ENCODE assay signal across 8 cellular contexts in the genomic region with DNA sequence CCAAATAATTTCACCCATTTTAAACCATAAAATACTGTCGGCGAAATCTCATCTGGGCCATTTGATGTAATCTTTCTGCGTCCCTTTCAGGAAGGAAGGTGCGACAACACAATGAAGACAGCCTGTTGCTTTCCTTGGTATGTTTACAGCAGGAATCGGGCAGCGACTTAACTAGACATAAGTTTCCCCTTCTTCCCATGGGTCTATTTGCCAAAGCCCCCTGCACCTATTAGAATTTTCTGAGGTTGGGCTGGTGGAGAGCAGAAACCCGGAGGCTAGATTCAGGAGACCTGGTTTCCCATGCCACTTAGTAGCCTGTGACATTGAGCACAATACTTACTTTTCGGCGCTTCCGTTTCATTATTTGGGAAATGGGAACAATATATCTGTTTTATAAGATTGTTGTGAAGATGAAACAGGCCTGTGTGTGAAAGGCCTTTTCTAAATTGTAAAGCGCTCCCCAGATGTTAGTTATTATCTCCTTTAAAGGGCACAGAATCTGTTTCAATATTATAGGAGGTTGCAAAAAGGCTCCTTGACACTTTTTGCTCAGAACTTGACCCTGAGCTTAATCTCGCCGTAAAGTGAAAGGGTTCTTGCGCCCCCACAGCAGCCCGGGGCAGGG.
DNase-seq lines count a peak whose midpoint lies in the region; ATAC-seq lines count a peak whose summit lies in the region.

No MANE protein-coding gene starts in this region.

- no peaks in the 10 kb centered on the region for H3K27me3 ChIP-seq in NT2/D1 (ENCODE audit: insufficient read depth, insufficient read length)
- no peaks in the 10 kb centered on the region for H3K27me3 ChIP-seq in mucosa of rectum (ENCODE audit: control insufficient read depth in 2 of 2, insufficient read depth in 2 of 2, low read length in 2 of 2)

- no peak for ATAC-seq in GM18498 (IDR thresholded peaks at IDR 0.05; ENCODE audit: unreplicated experiment)
- no peak for ATAC-seq in HG03520 (IDR thresholded peaks at IDR 0.05; ENCODE audit: unreplicated experiment)

- H3K27ac ChIP-seq in cingulate gyrus (ENCODE audit: low read depth, low read length): peak overlapping the region; percentile 86
- peak overlapping the region; percentile 98 for H3K27ac ChIP-seq in mucosa of rectum (ENCODE audit: low read depth in 2 of 2, low read length in 2 of 2)

- peak overlapping the region; percentile 98 for H3K9ac ChIP-seq in ES-I3 (ENCODE audit: low read depth, low read length)
- H3K9ac ChIP-seq in NT2/D1 (ENCODE audit: insufficient read length, low read depth): peak overlapping the region; percentile 43
- H3K9ac ChIP-seq in mucosa of rectum (ENCODE audit: low read depth in 1 of 2, low read length in 2 of 2): peak overlapping the region; percentile 90 to 93

- H3K4me3 ChIP-seq in NT2/D1 (ENCODE audit: insufficient read length, low read depth) (peak overlapping the region; percentile 26), mucosa of rectum (ENCODE audit: low read length in 2 of 2) (peak overlapping the region; percentile 76 to 94)

- H3K9me3 ChIP-seq in ES-I3 (ENCODE audit: control insufficient read depth, insufficient read depth, low read length): no peaks in the 10 kb centered on the region
- no peaks in the 10 kb centered on the region for H3K9me3 ChIP-seq in NT2/D1 (ENCODE audit: insufficient read depth, low read length)
- no peaks in the 10 kb centered on the region for H3K9me3 ChIP-seq in mucosa of rectum (ENCODE audit: control insufficient read depth in 2 of 2, low read length in 2 of 2)

- DNase-seq in NT2/D1 (ENCODE audit: low read depth, low spot score): no peak
- no peak for DNase-seq in NCI-H2196 (lab: John Stamatoyannopoulos, UW; ENCODE audit: unreplicated experiment)
- DNase-seq in NCI-H2171 treated with DMSO at 0.1 percent for 48 hours (lab: John Stamatoyannopoulos, UW): no peak

- H3K36me3 ChIP-seq in ES-I3 (ENCODE audit: insufficient read depth, low read length): no peaks in the 10 kb centered on the region
- peaks cover 9% of the 10 kb centered on the region for H3K36me3 ChIP-seq in NT2/D1 (ENCODE audit: insufficient read depth, insufficient read length, low read length)
- peaks cover 8 to 11% of the 10 kb centered on the region in 2 donors for H3K36me3 ChIP-seq in mucosa of rectum (ENCODE audit: control insufficient read depth in 2 of 2, insufficient read depth in 2 of 2, low read length in 2 of 2)

- peaks cover 8% of the 10 kb centered on the region for H3K4me1 ChIP-seq in ES-I3 (ENCODE audit: insufficient read depth, low read length)
- H3K4me1 ChIP-seq in NT2/D1 (ENCODE audit: insufficient read depth, insufficient read length): no peaks in the 10 kb centered on the region
- peaks cover 17 to 26% of the 10 kb centered on the region in 2 donors for H3K4me1 ChIP-seq in mucosa of rectum (ENCODE audit: control insufficient read depth in 2 of 2, insufficient read depth in 2 of 2, low read length in 2 of 2)

Comparison
In these comparisons a context has a peak if more than half of its experiments do, and no peak if none do; other contexts are left out.
1. H3K9ac ChIP-seq: peak in every context shown above with its lines; median percentile 98 in ES-I3; 92 in mucosa of rectum; 43 in NT2/D1.